ENCODE assay signal across 12 cellular contexts in the genomic region with DNA sequence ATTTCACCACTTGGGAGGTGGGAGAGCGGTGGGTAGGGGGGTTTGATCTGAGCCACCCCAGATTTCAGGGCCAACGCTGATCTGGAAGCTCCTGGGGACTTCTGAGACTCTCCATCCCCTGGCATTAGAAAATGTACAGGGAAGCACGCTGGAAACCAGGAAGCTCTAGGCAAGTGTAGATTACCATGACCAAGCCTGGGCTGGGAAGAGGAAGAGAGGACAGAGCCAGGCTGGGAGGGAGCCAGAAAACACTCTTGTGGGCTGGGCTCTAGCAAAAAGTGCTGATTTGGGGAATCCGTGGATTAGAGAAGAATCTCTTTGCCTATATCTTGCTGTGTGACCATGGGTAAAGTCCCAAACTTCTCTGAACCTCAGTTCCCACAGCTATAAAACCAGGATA.
DNase-seq lines count a peak whose midpoint lies in the region; ATAC-seq, FAIRE-seq and TF ChIP-seq lines count a peak whose summit lies in the region.
"Had no signal": no experiment of that assay in that cellular context is flagged by ENCODE, and none has a peak within 500 bp of the region (broad histone marks: within the 10 kb centered on the region; RNA-seq: fewer than 3 reads in every experiment).

No MANE protein-coding gene starts in this region.

- no peak overlapping the region for H3K4me2 ChIP-seq in H1 (ENCODE audit: insufficient read depth in 1 of 2, low read depth in 2 of 2, low read length in 2 of 2)
- H3K4me2 ChIP-seq in mesenchymal stem cell (ENCODE audit: low read length, poor library complexity, severe bottlenecking): no peak overlapping the region

- H3K4me3 ChIP-seq in H1 (ENCODE audit: extremely low read depth in 1 of 4, insufficient read depth in 2 of 4, low read depth in 3 of 4, low read length in 4 of 4) (no peak overlapping the region), mesenchymal stem cell (ENCODE audit: insufficient read depth in 1 of 2, low read depth in 1 of 2, low read length in 2 of 2) (peak overlapping the region in 1 of 2 experiments; percentile 57), uterus (no peak overlapping the region)
- H3K4me3 ChIP-seq: prostate gland had no signal

- no peak for TF ChIP-seq CTCF in H1 (IDR thresholded peaks at IDR 0.05; ENCODE audit: control extremely low read depth in 1 of 3, insufficient read depth in 1 of 3, low read depth in 1 of 3, low read length in 3 of 3)
- TF ChIP-seq CTCF in uterus (IDR thresholded peaks at IDR 0.05): no peak

- H3K79me1 ChIP-seq in H1 (ENCODE audit: low read depth, low read length): no peaks in the 10 kb centered on the region
- no peaks in the 10 kb centered on the region for H3K79me1 ChIP-seq in mesenchymal stem cell (replicated peaks; ENCODE audit: low read length, poor library complexity, severe bottlenecking)

- H3K4ac ChIP-seq in H1 (replicated peaks; ENCODE audit: insufficient read length, low read depth, low read length) (no peak overlapping the region), mesenchymal stem cell (ENCODE audit: low read depth in 1 of 2, low read length in 2 of 2) (no peak overlapping the region)

- H2AFZ ChIP-seq in H1 (ENCODE audit: low read length) (no peak overlapping the region), mesenchymal stem cell (ENCODE audit: low read depth, low read length) (no peak overlapping the region)

- peak; percentile 7 for DNase-seq in NCI-H2029 (lab: John Stamatoyannopoulos, UW)
- no peak for DNase-seq in NCI-H2029 treated with DMSO at 0.1 percent for 48 hours (lab: John Stamatoyannopoulos, UW)
- no peak for DNase-seq in H1 (ENCODE audit: low read depth in 1 of 2, low spot score in 2 of 2)
- DNase-seq in mesenchymal stem cell: no peak
- DNase-seq in uterus: peak in 1 of 2 donors; percentile 30
- no peak for DNase-seq in stimulated activated CD4-positive, alpha-beta T cell treated with anti-CD3 and anti-CD28 coated beads, Interleukin-4, amount 100 ng/mL, for 1 hour
- DNase-seq in activated CD8-positive, alpha-beta memory T cell treated with anti-CD3 and anti-CD28 coated beads, Interleukin-2, amount 50 U/mL, for 4 hours: no peak
- DNase-seq: activated T-cell treated with anti-CD3 and anti-CD28 coated beads, Interleukin-2, amount 50 U/mL, for 1 hour had no signal

- no peak overlapping the region for H2BK15ac ChIP-seq in H1 (ENCODE audit: low read length)
- H2BK15ac ChIP-seq in mesenchymal stem cell (ENCODE audit: low read depth, poor library complexity, severe bottlenecking): no peak overlapping the region

- no peak overlapping the region for H2BK20ac ChIP-seq in H1 (ENCODE audit: low read length)

- peak overlapping the region; percentile 62; the same call in 1 of the 2 replicates for H3K18ac ChIP-seq in H1 (ENCODE audit: extremely low read depth, low read length)
- H3K18ac ChIP-seq in mesenchymal stem cell (ENCODE audit: low read depth in 1 of 2, low read length in 2 of 2): no peak overlapping the region

- no peaks in the 10 kb centered on the region for H3K23me2 ChIP-seq in H1 (ENCODE audit: low read depth, low read length)

- H2BK5ac ChIP-seq in H1 (ENCODE audit: low read depth, low read length) (no peak overlapping the region), mesenchymal stem cell (ENCODE audit: low read depth, low read length, poor library complexity, severe bottlenecking) (no peak overlapping the region)

- TF ChIP-seq POLR2A in H1 (IDR thresholded peaks at IDR 0.05; ENCODE audit: control extremely low read depth in 1 of 2, low read depth in 2 of 2, low read length in 2 of 2) (no peak), uterus (IDR thresholded peaks at IDR 0.05) (no peak)

- H3K9ac ChIP-seq in H1 (replicated peaks in 1 of 4; ENCODE audit: extremely low read depth in 1 of 4, low read depth in 3 of 4, low read length in 3 of 4) (no peak overlapping the region), mesenchymal stem cell (ENCODE audit: low read length) (peak overlapping the region; percentile 40)

- H3K56ac ChIP-seq in H1 (replicated peaks; ENCODE audit: insufficient read length, low read depth, low read length): no peak overlapping the region

- POLR2A ChIA-PET in H1 (lab: Charles Lee; ENCODE audit: partially characterized antibody): interaction anchor here (0.7 to 1.0 kb wide), 2 partner anchors 11 to 642 kb away, joined by 3 read pairs; no protein-coding TSS in a partner anchor

- H3K14ac ChIP-seq in H1 (ENCODE audit: insufficient read length) (no peak overlapping the region), mesenchymal stem cell (ENCODE audit: low read length in 2 of 2) (no peak overlapping the region)

- H2BK12ac ChIP-seq in H1 (ENCODE audit: low read depth, low read length) (no peak overlapping the region), mesenchymal stem cell (ENCODE audit: low read length in 2 of 2) (no peak overlapping the region)

- H4K20me1 ChIP-seq in H1 (replicated peaks in 1 of 2; ENCODE audit: control insufficient read depth in 1 of 2, insufficient read depth in 2 of 2, low read length in 2 of 2): no peaks in the 10 kb centered on the region

- no peak overlapping the region for H3K23ac ChIP-seq in H1 (ENCODE audit: insufficient read length)
- H3K23ac ChIP-seq in mesenchymal stem cell (ENCODE audit: low read length in 2 of 2): no peak overlapping the region

- peaks cover 0 to 8% (median 1%) of the 10 kb centered on the region in 4 experiments; a peak in 4 of 7 replicates for H3K4me1 ChIP-seq in H1 (replicated peaks in 1 of 4; ENCODE audit: control insufficient read depth in 3 of 4, insufficient read depth in 4 of 4, low read length in 3 of 4)
- H3K4me1 ChIP-seq in mesenchymal stem cell (ENCODE audit: control insufficient read depth, insufficient read depth, low read depth, low read length): no peaks in the 10 kb centered on the region
- peaks cover 0 to 4% of the 10 kb centered on the region in 2 donors for H3K4me1 ChIP-seq in uterus
- H3K4me1 ChIP-seq: prostate gland had no signal

- CTCF ChIA-PET in H1 (lab: Charles Lee; ENCODE audit: partially characterized antibody): interaction anchor here (0.8 to 2.9 kb wide), 18 partner anchors 9 to 294 kb away, joined by 3 to 11 read pairs (median 4); no protein-coding TSS in a partner anchor

- 97% methylated on average over 4 of the region's 4 CpGs; no CpG with 5 or more reads in 1 of the 2 experiments for WGBS in H1 (ENCODE audit: extremely low coverage in 1 of 2, insufficient coverage in 1 of 2, insufficient read length in 1 of 2, insufficient replicate concordance in 2 of 2, low coverage in 1 of 2, low lambda C conversion rate in 2 of 2, missing lambda C conversion rate in 1 of 2), 2 experiments
- 79% methylated on average over 4 of the region's 4 CpGs for WGBS in mesenchymal stem cell

- H2BK120ac ChIP-seq in H1 (replicated peaks; ENCODE audit: low read depth, low read length) (no peak overlapping the region), mesenchymal stem cell (ENCODE audit: low read depth, low read length) (no peak overlapping the region)

- intact Hi-C loops in uterus (cut with DNase I; ENCODE audit: low total_unique reads): no loop called here

- FAIRE-seq in H1 (lab: Jason Lieb, UNC): no peak
- FAIRE-seq: A204.1, GM12891 had no signal

- TF ChIP-seq EP300 in H1 (IDR thresholded peaks at IDR 0.05; ENCODE audit: borderline replicate concordance in 1 of 2, low read depth in 2 of 2, low read length in 2 of 2): no peak

- ATAC-seq in GM19463 (IDR thresholded peaks at IDR 0.05; ENCODE audit: unreplicated experiment): no peak

- no peaks in the 10 kb centered on the region for H3K36me3 ChIP-seq in H1 (ENCODE audit: control insufficient read depth in 2 of 4, insufficient read depth in 4 of 4, low read length in 3 of 4)
- H3K36me3 ChIP-seq in mesenchymal stem cell (ENCODE audit: control insufficient read depth in 1 of 2, insufficient read depth in 2 of 2, low read depth in 1 of 2, low read length in 2 of 2): no peaks in the 10 kb centered on the region
- H3K36me3 ChIP-seq in uterus: no peaks in the 10 kb centered on the region
- H3K36me3 ChIP-seq: prostate gland had no signal

- H3K27ac ChIP-seq in H1 (ENCODE audit: low read depth, low read length) (no peak overlapping the region), mesenchymal stem cell (ENCODE audit: low read length, poor library complexity, severe bottlenecking) (no peak overlapping the region), uterus (peak overlapping the region; percentile 6 to 36)

- no peak overlapping the region for H4K5ac ChIP-seq in H1 (ENCODE audit: insufficient read length, low read depth, low read length)

- H3K79me2 ChIP-seq in H1 (ENCODE audit: control insufficient read depth in 1 of 2, insufficient read depth in 2 of 2, low read length in 2 of 2): no peaks in the 10 kb centered on the region

- no peaks in the 10 kb centered on the region for H3K9me3 ChIP-seq in H1 (ENCODE audit: insufficient read depth in 2 of 2, low read depth in 1 of 2, low read length in 1 of 2)
- H3K9me3 ChIP-seq in mesenchymal stem cell (ENCODE audit: control insufficient read depth, low read length): no peaks in the 10 kb centered on the region
- H3K9me3 ChIP-seq in uterus: no peaks in the 10 kb centered on the region
- H3K9me3 ChIP-seq: prostate gland had no signal

- H4K91ac ChIP-seq in H1 (replicated peaks; ENCODE audit: insufficient read length, low read length): no peak overlapping the region
- no peak overlapping the region for H4K91ac ChIP-seq in mesenchymal stem cell (ENCODE audit: low read length)

- H4K8ac ChIP-seq in H1 (ENCODE audit: extremely low read depth, insufficient read depth, low read length): no peak overlapping the region
- no peak overlapping the region for H4K8ac ChIP-seq in mesenchymal stem cell (ENCODE audit: low read length)

- TF ChIP-seq RAD21 in H1 (IDR thresholded peaks at IDR 0.05 in 1 of 2, conservative IDR thresholded peaks at IDR 0.05 in 1 of 2; ENCODE audit: low read depth in 2 of 2, low read length in 2 of 2): no peak

- H3K27me3 ChIP-seq in H1 (replicated peaks in 1 of 4; ENCODE audit: control insufficient read depth in 3 of 4, extremely low read depth in 1 of 4, insufficient read depth in 3 of 4, low read length in 3 of 4): no peaks in the 10 kb centered on the region; a peak in 1 of 7 replicates
- peaks cover 0 to 7% of the 10 kb centered on the region in 2 experiments for H3K27me3 ChIP-seq in mesenchymal stem cell (ENCODE audit: control insufficient read depth in 1 of 2, insufficient read depth in 1 of 2, low read length in 2 of 2)
- H3K27me3 ChIP-seq in uterus: no peaks in the 10 kb centered on the region

- H2AK5ac ChIP-seq in H1 (ENCODE audit: low read depth, low read length): no peak overlapping the region
- H2AK5ac ChIP-seq in mesenchymal stem cell (ENCODE audit: low read length, severe bottlenecking): no peak overlapping the region

TF ChIP-seq in H1, 55 proteins besides CTCF, POLR2A, EP300 and RAD21:
- no peak for TF ChIP-seq TEAD4 (IDR thresholded peaks at IDR 0.05; ENCODE audit: low read depth, low read length)
- TF ChIP-seq KDM1A (IDR thresholded peaks at IDR 0.05; ENCODE audit: borderline replicate concordance, low read length): no peak
- no peak for TF ChIP-seq SAP30 (IDR thresholded peaks at IDR 0.05; ENCODE audit: insufficient read depth, insufficient replicate concordance, low read length)
- TF ChIP-seq CHD1 (IDR thresholded peaks at IDR 0.05; ENCODE audit: low read depth, low read length): no peak
- TF ChIP-seq BACH1 (IDR thresholded peaks at IDR 0.05; ENCODE audit: low read length): no peak

Comparison
In these comparisons a context has a peak if more than half of its experiments do, and no peak if none do; other contexts are left out.
1. H3K27ac ChIP-seq: peak in uterus (2 of 2); none in H1 (single experiment) and mesenchymal stem cell (single experiment).